1 cellular context compared by ENCODE assay signal in the genomic region with DNA sequence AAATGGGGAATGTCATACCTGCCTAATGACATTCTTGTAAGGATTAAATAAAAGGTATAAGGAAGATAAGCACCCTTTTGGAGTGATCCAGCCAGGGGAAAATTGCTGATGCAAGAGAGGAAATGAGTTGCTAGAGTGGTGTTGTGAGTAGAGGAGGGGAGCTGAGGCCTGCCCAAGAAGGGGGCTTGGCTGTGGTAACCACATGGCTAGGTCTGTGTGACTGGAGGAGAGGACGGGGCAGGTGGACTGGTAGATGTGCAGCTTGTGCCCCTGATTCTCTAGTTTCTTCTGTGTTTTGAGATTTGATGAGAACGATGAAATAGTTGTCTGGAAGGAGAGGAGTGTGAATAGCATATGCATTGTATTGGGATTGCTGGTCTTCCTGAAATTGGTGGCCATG.
A peak's percentile ranks its signal among the peaks of the same experiment; 100 is the strongest.
TF ChIP-seq lines count a peak whose summit lies in the region.

No MANE protein-coding gene starts in this region.

TF ChIP-seq in HEK293, 187 proteins besides CTCF, POLR2A, EP300 and RAD21 (continued from another document):
- TF ChIP-seq, protein P1, sequence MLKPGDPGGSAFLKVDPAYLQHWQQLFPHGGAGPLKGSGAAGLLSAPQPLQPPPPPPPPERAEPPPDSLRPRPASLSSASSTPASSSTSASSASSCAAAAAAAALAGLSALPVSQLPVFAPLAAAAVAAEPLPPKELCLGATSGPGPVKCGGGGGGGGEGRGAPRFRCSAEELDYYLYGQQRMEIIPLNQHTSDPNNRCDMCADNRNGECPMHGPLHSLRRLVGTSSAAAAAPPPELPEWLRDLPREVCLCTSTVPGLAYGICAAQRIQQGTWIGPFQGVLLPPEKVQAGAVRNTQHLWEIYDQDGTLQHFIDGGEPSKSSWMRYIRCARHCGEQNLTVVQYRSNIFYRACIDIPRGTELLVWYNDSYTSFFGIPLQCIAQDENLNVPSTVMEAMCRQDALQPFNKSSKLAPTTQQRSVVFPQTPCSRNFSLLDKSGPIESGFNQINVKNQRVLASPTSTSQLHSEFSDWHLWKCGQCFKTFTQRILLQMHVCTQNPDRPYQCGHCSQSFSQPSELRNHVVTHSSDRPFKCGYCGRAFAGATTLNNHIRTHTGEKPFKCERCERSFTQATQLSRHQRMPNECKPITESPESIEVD (tag by site-specific recombination; IDR thresholded peaks at IDR 0.05) = no peak
- TF ChIP-seq, protein P2, sequence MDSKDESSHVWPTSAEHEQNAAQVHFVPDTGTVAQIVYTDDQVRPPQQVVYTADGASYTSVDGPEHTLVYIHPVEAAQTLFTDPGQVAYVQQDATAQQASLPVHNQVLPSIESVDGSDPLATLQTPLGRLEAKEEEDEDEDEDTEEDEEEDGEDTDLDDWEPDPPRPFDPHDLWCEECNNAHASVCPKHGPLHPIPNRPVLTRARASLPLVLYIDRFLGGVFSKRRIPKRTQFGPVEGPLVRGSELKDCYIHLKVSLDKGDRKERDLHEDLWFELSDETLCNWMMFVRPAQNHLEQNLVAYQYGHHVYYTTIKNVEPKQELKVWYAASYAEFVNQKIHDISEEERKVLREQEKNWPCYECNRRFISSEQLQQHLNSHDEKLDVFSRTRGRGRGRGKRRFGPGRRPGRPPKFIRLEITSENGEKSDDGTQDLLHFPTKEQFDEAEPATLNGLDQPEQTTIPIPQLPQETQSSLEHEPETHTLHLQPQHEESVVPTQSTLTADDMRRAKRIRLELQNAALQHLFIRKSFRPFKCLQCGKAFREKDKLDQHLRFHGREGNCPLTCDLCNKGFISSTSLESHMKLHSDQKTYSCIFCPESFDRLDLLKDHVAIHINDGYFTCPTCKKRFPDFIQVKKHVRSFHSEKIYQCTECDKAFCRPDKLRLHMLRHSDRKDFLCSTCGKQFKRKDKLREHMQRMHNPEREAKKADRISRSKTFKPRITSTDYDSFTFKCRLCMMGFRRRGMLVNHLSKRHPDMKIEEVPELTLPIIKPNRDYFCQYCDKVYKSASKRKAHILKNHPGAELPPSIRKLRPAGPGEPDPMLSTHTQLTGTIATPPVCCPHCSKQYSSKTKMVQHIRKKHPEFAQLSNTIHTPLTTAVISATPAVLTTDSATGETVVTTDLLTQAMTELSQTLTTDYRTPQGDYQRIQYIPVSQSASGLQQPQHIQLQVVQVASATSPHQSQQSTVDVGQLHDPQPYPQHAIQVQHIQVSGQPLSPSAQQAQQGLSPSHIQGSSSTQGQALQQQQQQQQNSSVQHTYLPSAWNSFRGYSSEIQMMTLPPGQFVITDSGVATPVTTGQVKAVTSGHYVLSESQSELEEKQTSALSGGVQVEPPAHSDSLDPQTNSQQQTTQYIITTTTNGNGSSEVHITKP (tag by site-specific recombination; IDR thresholded peaks at IDR 0.05) = 0 out of 2 replicates have a peak, but pooled peaks have one; percentile 33
- TF ChIP-seq, protein P3, sequence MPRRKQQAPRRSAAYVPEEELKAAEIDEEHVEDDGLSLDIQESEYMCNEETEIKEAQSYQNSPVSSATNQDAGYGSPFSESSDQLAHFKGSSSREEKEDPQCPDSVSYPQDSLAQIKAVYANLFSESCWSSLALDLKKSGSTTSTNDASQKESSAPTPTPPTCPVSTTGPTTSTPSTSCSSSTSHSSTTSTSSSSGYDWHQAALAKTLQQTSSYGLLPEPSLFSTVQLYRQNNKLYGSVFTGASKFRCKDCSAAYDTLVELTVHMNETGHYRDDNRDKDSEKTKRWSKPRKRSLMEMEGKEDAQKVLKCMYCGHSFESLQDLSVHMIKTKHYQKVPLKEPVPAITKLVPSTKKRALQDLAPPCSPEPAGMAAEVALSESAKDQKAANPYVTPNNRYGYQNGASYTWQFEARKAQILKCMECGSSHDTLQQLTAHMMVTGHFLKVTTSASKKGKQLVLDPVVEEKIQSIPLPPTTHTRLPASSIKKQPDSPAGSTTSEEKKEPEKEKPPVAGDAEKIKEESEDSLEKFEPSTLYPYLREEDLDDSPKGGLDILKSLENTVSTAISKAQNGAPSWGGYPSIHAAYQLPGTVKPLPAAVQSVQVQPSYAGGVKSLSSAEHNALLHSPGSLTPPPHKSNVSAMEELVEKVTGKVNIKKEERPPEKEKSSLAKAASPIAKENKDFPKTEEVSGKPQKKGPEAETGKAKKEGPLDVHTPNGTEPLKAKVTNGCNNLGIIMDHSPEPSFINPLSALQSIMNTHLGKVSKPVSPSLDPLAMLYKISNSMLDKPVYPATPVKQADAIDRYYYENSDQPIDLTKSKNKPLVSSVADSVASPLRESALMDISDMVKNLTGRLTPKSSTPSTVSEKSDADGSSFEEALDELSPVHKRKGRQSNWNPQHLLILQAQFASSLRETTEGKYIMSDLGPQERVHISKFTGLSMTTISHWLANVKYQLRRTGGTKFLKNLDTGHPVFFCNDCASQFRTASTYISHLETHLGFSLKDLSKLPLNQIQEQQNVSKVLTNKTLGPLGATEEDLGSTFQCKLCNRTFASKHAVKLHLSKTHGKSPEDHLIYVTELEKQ (tag by site-specific recombination; IDR thresholded peaks at IDR 0.05; ENCODE audit: borderline replicate concordance) = no peak
- TF ChIP-seq, protein P4, sequence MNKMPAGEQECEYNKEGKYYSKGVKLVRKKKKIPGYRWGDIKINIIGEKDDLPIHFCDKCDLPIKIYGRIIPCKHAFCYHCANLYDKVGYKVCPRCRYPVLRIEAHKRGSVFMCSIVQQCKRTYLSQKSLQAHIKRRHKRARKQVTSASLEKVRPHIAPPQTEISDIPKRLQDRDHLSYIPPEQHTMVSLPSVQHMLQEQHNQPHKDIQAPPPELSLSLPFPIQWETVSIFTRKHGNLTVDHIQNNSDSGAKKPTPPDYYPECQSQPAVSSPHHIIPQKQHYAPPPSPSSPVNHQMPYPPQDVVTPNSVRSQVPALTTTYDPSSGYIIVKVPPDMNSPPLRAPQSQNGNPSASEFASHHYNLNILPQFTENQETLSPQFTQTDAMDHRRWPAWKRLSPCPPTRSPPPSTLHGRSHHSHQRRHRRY (tag by site-specific recombination; IDR thresholded peaks at IDR 0.05) = no peak
- TF ChIP-seq BCL11B (tag by site-specific recombination; IDR thresholded peaks at IDR 0.05; ENCODE audit: low read depth) (no peak), MEIS1 (CRISPR knock-in tag; IDR thresholded peaks at IDR 0.05; ENCODE audit: borderline replicate concordance) (no peak), ZNF223 (tag by site-specific recombination; IDR thresholded peaks at IDR 0.05) (no peak), KLF16 (tag by site-specific recombination; IDR thresholded peaks at IDR 0.05) (peak; percentile 51; the same call in 1 of the 2 replicates), ZNF335 (tag by site-specific recombination; conservative IDR thresholded peaks at IDR 0.05) (0 out of 2 replicates have a peak, but pooled peaks have one; percentile 17), ZNF211 (tag by site-specific recombination; IDR thresholded peaks at IDR 0.05; ENCODE audit: low read depth) (no peak)
